ENCODE assay signal across 10 cellular contexts in genomic region chr18:26818461-26818860, GRCh38. TPM values are rescaled to one million over a fixed set of nuclear protein-coding genes. Genes with fewer than 3 reads are reported as not detected.
"Had no signal": no experiment of that assay in that cellular context is flagged by ENCODE, and none has a peak within 500 bp of the region (broad histone marks: within the 10 kb centered on the region; RNA-seq: fewer than 3 reads in every experiment).

No MANE protein-coding gene starts in this region.

- H3K27ac Mint-ChIP-seq: H9, HFFc6 had no signal

- H3K9ac ChIP-seq: GM23248 had no signal

- H3K4me3 Mint-ChIP-seq: H9, HFFc6 had no signal

- FAIRE-seq: H1, H54, HTR-8/SVneo had no signal

- H3K4me3 ChIP-seq: GM23248 had no signal

- DNase-seq: GM23248, H9, HCEC 1CT, HFFc6, IMR-90, KBM-7 had no signal

- H3K27ac ChIP-seq: GM23248 had no signal

- H2AFZ ChIP-seq: GM23248 had no signal

RNA-seq across cellular contexts. Expression of gene AQP4, which starts 47.0 kb away (rescaled TPM):
- total RNA-seq: GM23248, HFFc6, HT-29, IMR-90 had no signal
- polyA plus RNA-seq: GM23248, IMR-90 had no signal
